In genomic region chr5:123976393-123977029, GRCh38 we compare ENCODE assay signal across 14 cellular contexts.
DNase-seq lines count a peak whose midpoint lies in the region; ATAC-seq and TF ChIP-seq lines count a peak whose summit lies in the region.
"Had no signal": no experiment of that assay in that cellular context is flagged by ENCODE, and none has a peak within 500 bp of the region (broad histone marks: within the 10 kb centered on the region; RNA-seq: fewer than 3 reads in every experiment).

No MANE protein-coding gene starts in this region.

- peak; percentile 88 for ATAC-seq in GM18502 (IDR thresholded peaks at IDR 0.05; ENCODE audit: poor library complexity, unreplicated experiment)
- ATAC-seq in GM21390 (IDR thresholded peaks at IDR 0.05; ENCODE audit: unreplicated experiment), result peak; percentile 86
- ATAC-seq in HG03066 (IDR thresholded peaks at IDR 0.05; ENCODE audit: low read depth, unreplicated experiment), result peak; percentile 66
- ATAC-seq: activated T-cell treated with anti-CD3 and anti-CD28 coated beads, Interleukin-2, amount 50 U/mL, for 4 hours had no signal

- no peaks in the 10 kb centered on the region for H3K36me3 ChIP-seq in adrenal gland (replicated peaks in 1 of 2)
- H3K36me3 ChIP-seq: left ventricle myocardium inferior had no signal

- H3K27me3 ChIP-seq in adrenal gland, result no peaks in the 10 kb centered on the region

- no peak overlapping the region for H3K4me3 ChIP-seq in adrenal gland
- H3K4me3 ChIP-seq: left ventricle myocardium inferior had no signal

- TF ChIP-seq CTCF in adrenal gland (IDR thresholded peaks at IDR 0.05), result no peak

- H3K27ac ChIP-seq in adrenal gland, result no peak overlapping the region
- H3K27ac ChIP-seq: left ventricle myocardium inferior had no signal

- no peak for TF ChIP-seq POLR2A in adrenal gland (IDR thresholded peaks at IDR 0.05)

- 69 to 73% (median 71%) methylated on average over 4 of the region's 4 CpGs for WGBS in adrenal gland, 4 donors

- H3K9me3 ChIP-seq in adrenal gland (replicated peaks in 1 of 3), result no peaks in the 10 kb centered on the region
- H3K9me3 ChIP-seq: left ventricle myocardium inferior had no signal

- intact Hi-C loops in adrenal gland (cut with DNase I), result no loop called here

- no peaks in the 10 kb centered on the region for H3K4me1 ChIP-seq in adrenal gland (replicated peaks in 1 of 2)
- H3K4me1 ChIP-seq: left ventricle myocardium inferior had no signal

- DNase-seq in NOMO-1 treated with DMSO at 0.1 percent for 48 hours (lab: John Stamatoyannopoulos, UW; ENCODE audit: unreplicated experiment), result peak; percentile 86
- no peak for DNase-seq in pons (ENCODE audit: low spot score)
- no peak for DNase-seq in AG08396 (ENCODE audit: low spot score)
- no peak for DNase-seq in activated CD4-positive, alpha-beta T cell treated with anti-CD3 and anti-CD28 coated beads, Interleukin-2, amount 50 U/mL, for 4 hours
- DNase-seq in adrenal gland, result no peak
- DNase-seq: activated T-cell treated with anti-CD3 and anti-CD28 coated beads, Interleukin-2, amount 50 U/mL, for 4 hours; anterior cingulate cortex; left ventricle myocardium inferior; NCI-H1092; NCI-H526 treated with DMSO at 0.1 percent for 48 hours; small intestine had no signal
